In genomic region chr3:100210777-100211145, GRCh38 we compare ENCODE assay signal across 8 cellular contexts. TPM values are rescaled to one million over a fixed set of nuclear protein-coding genes. Genes with fewer than 3 reads are reported as not detected.
DNase-seq lines count a peak whose midpoint lies in the region; ATAC-seq lines count a peak whose summit lies in the region.

No MANE protein-coding gene starts in this region.

- no peaks in the 10 kb centered on the region for H3K9me3 Mint-ChIP-seq in activated CD4-positive, alpha-beta memory T cell treated with anti-CD3 and anti-CD28 coated beads, Interleukin-2, amount 10 ng/mL, durations not matched to agents 7 days and 5 days
- H3K9me3 Mint-ChIP-seq in activated CD4-positive, alpha-beta memory T cell treated with anti-CD3 and anti-CD28 coated beads for 36 hours: no peaks in the 10 kb centered on the region

- H3K27ac Mint-ChIP-seq in activated CD4-positive, alpha-beta memory T cell treated with anti-CD3 and anti-CD28 coated beads, Interleukin-2, amount 10 ng/mL, durations not matched to agents 7 days and 5 days: peak overlapping the region; percentile 76
- no peak overlapping the region for H3K27ac Mint-ChIP-seq in activated CD4-positive, alpha-beta memory T cell treated with anti-CD3 and anti-CD28 coated beads for 36 hours

- DNase-seq in activated CD4-positive, alpha-beta memory T cell treated with anti-CD3 and anti-CD28 coated beads, Interleukin-2, amount 10 ng/mL, durations not matched to agents 7 days and 5 days: no peak
- no peak for DNase-seq in activated CD4-positive, alpha-beta memory T cell treated with anti-CD3 and anti-CD28 coated beads for 36 hours
- DNase-seq in RPMI7951 (ENCODE audit: low read depth): peak; percentile 93
- peak; percentile 60 for DNase-seq in glomerular endothelial cell (ENCODE audit: extremely low read depth, low read depth, low spot score)
- DNase-seq in skeletal muscle cell (ENCODE audit: low read depth): peak; percentile 41
- DNase-seq in SKM-1 (lab: John Stamatoyannopoulos, UW; ENCODE audit: unreplicated experiment): no peak

- peaks cover 5% of the 10 kb centered on the region for H3K36me3 Mint-ChIP-seq in activated CD4-positive, alpha-beta memory T cell treated with anti-CD3 and anti-CD28 coated beads, Interleukin-2, amount 10 ng/mL, durations not matched to agents 7 days and 5 days (ENCODE audit: low read depth)
- H3K36me3 Mint-ChIP-seq in activated CD4-positive, alpha-beta memory T cell treated with anti-CD3 and anti-CD28 coated beads for 36 hours: no peaks in the 10 kb centered on the region

- H3K4me1 Mint-ChIP-seq in activated CD4-positive, alpha-beta memory T cell treated with anti-CD3 and anti-CD28 coated beads, Interleukin-2, amount 10 ng/mL, durations not matched to agents 7 days and 5 days: peaks cover 20% of the 10 kb centered on the region
- H3K4me1 Mint-ChIP-seq in activated CD4-positive, alpha-beta memory T cell treated with anti-CD3 and anti-CD28 coated beads for 36 hours (ENCODE audit: low read depth): peaks cover 15% of the 10 kb centered on the region

- no peak for ATAC-seq in HG03135 (IDR thresholded peaks at IDR 0.05; ENCODE audit: unreplicated experiment)
- no peak for ATAC-seq in HG03342 (IDR thresholded peaks at IDR 0.05; ENCODE audit: unreplicated experiment)

- no peak overlapping the region for H3K4me3 ChIP-seq in skeletal muscle cell (ENCODE audit: low read depth, low read length)

- CTCF ChIA-PET in activated CD4-positive, alpha-beta memory T cell treated with anti-CD3 and anti-CD28 coated beads, Interleukin-2, amount 10 ng/mL, durations not matched to agents 7 days and 5 days (lab: Charles Lee): interaction anchor here (1.3 to 2.1 kb wide), 2 partner anchors 43 to 379 kb away, joined by 3 to 5 read pairs; no protein-coding TSS in a partner anchor
- CTCF ChIA-PET in activated CD4-positive, alpha-beta memory T cell treated with anti-CD3 and anti-CD28 coated beads for 36 hours (lab: Charles Lee): no interaction called here

- no peak overlapping the region for H3K4me3 Mint-ChIP-seq in activated CD4-positive, alpha-beta memory T cell treated with anti-CD3 and anti-CD28 coated beads, Interleukin-2, amount 10 ng/mL, durations not matched to agents 7 days and 5 days
- H3K4me3 Mint-ChIP-seq in activated CD4-positive, alpha-beta memory T cell treated with anti-CD3 and anti-CD28 coated beads for 36 hours: no peak overlapping the region

- POLR2A ChIA-PET in activated CD4-positive, alpha-beta memory T cell treated with anti-CD3 and anti-CD28 coated beads, Interleukin-2, amount 10 ng/mL, durations not matched to agents 7 days and 5 days (lab: Charles Lee): no interaction called here
- POLR2A ChIA-PET in activated CD4-positive, alpha-beta memory T cell treated with anti-CD3 and anti-CD28 coated beads for 36 hours (lab: Charles Lee): no interaction called here

- peaks cover 4% of the 10 kb centered on the region for H3K27me3 Mint-ChIP-seq in activated CD4-positive, alpha-beta memory T cell treated with anti-CD3 and anti-CD28 coated beads, Interleukin-2, amount 10 ng/mL, durations not matched to agents 7 days and 5 days
- no peaks in the 10 kb centered on the region for H3K27me3 Mint-ChIP-seq in activated CD4-positive, alpha-beta memory T cell treated with anti-CD3 and anti-CD28 coated beads for 36 hours

- intact Hi-C loops in activated CD4-positive, alpha-beta memory T cell treated with anti-CD3 and anti-CD28 coated beads for 36 hours (cut with micrococcal nuclease): loop anchor here (2.0 to 5.0 kb wide), 2 partner anchors 36 to 123 kb away; no protein-coding TSS in a partner anchor

RNA-seq across cellular contexts. Expression of gene TBC1D23, which starts 50.0 kb away (rescaled TPM):
- total RNA-seq in activated CD4-positive, alpha-beta memory T cell treated with anti-CD3 and anti-CD28 coated beads, Interleukin-2, amount 10 ng/mL, durations not matched to agents 7 days and 5 days: 10 to 100 TPM; 26.5 to 29.3 TPM
- 10 to 100 TPM; 17.8 to 22.7 TPM for total RNA-seq in activated CD4-positive, alpha-beta memory T cell treated with anti-CD3 and anti-CD28 coated beads for 36 hours
- total RNA-seq in RPMI7951 (2014; rRNA removed; shearing (Covaris generic)): 68.0 and 75.2 TPM in 2 replicates
- 18.5 and 24.4 TPM in 2 replicates for total RNA-seq in glomerular endothelial cell

Comparison
In these comparisons a context has a peak if more than half of its experiments do, and no peak if none do; other contexts are left out.
1. DNase-seq: peak in RPMI7951 (single experiment), glomerular endothelial cell (single experiment) and skeletal muscle cell (single experiment); none in activated CD4-positive, alpha-beta memory T cell treated with anti-CD3 and anti-CD28 coated beads, Interleukin-2, amount 10 ng/mL, durations not matched to agents 7 days and 5 days (single experiment), activated CD4-positive, alpha-beta memory T cell treated with anti-CD3 and anti-CD28 coated beads for 36 hours (single experiment) and SKM-1 (single experiment).